In the genomic region with DNA sequence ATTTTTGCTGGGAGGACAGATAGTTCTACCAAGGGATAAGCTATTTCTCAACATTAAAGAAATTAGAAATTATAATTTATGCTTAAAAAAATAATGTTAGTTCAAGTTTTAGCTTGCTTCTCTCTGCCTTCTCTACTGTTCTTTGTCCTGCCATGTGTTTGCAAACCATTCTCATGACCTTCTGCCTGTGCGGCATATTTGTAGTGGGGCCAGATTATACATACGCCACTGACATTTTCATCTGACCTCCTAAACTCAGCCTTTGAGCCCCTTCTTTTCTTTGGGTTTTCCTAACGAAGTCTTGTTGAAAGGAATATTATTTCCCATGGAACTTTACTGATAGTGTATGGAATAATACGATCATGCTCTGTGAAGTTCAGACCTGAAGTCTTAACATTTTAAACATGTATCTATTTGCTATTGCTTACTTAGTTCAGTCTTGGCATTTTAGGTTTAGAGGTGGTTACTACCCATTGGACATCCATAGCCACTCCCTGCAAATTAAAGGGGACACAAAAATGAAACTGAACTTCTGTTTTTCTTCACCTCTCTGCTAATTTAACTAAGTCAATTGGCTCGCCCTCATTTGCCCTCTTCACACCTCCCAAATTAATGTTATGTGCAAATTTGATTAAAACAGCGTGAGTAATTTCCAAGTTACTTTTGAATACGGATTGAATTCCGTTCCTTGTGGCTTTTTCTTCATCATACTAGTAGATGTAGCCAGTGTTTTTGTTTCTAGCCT, we compare ENCODE assay signal across 20 cellular contexts. TPM values are rescaled to one million over a fixed set of nuclear protein-coding genes. Genes with fewer than 3 reads are reported as not detected.
A peak's percentile ranks its signal among the peaks of the same experiment; 100 is the strongest.
DNase-seq lines count a peak whose midpoint lies in the region; ATAC-seq and TF ChIP-seq lines count a peak whose summit lies in the region.
"Had no signal": no experiment of that assay in that cellular context is flagged by ENCODE, and none has a peak within 500 bp of the region (broad histone marks: within the 10 kb centered on the region; RNA-seq: fewer than 3 reads in every experiment).

No MANE protein-coding gene starts in this region.

- H3K27ac ChIP-seq in heart left ventricle = no peak overlapping the region
- H3K27ac ChIP-seq in right atrium auricular region = no peak overlapping the region
- H3K27ac ChIP-seq in dorsolateral prefrontal cortex = peak overlapping the region; percentile 18 to 99 (median 91)
- H3K27ac ChIP-seq in right lobe of liver = peak overlapping the region; percentile 19 to 77 (median 69)
- H3K27ac ChIP-seq: SJCRH30, upper lobe of left lung had no signal

- peak in 3 of 4 donors; percentile 61 to 63 (median 62) for ATAC-seq in heart left ventricle
- ATAC-seq in right lobe of liver = peak; percentile 70 to 81 (median 76)
- ATAC-seq in GM21526 (IDR thresholded peaks at IDR 0.05; ENCODE audit: low FRiP score, unreplicated experiment) = no peak
- no peak for ATAC-seq in GM18505 (IDR thresholded peaks at IDR 0.05; ENCODE audit: unreplicated experiment)
- ATAC-seq in HG02759 (IDR thresholded peaks at IDR 0.05; ENCODE audit: unreplicated experiment) = no peak

- WGBS in heart left ventricle, 4 donors = 77 to 85% (median 82%) methylated on average over 8 of the region's 8 CpGs
- 35% methylated on average over 8 of the region's 8 CpGs for WGBS in right lobe of liver (ENCODE audit: insufficient coverage, low coverage, low lambda C conversion rate, missing lambda C conversion rate)

- H3K9me3 ChIP-seq in heart left ventricle (no peaks in the 10 kb centered on the region), right atrium auricular region (no peaks in the 10 kb centered on the region), right lobe of liver (no peaks in the 10 kb centered on the region)
- H3K9me3 ChIP-seq: breast epithelium, SJCRH30, upper lobe of left lung had no signal

- no peaks in the 10 kb centered on the region for H3K36me3 ChIP-seq in heart left ventricle
- H3K36me3 ChIP-seq in right atrium auricular region = no peaks in the 10 kb centered on the region
- H3K36me3 ChIP-seq in right lobe of liver = no peaks in the 10 kb centered on the region
- H3K36me3 ChIP-seq: breast epithelium, SJCRH30, upper lobe of left lung had no signal

- intact Hi-C loops in heart left ventricle (cut with DNase I) = no loop called here
- intact Hi-C loops in dorsolateral prefrontal cortex (cut with DNase I) = no loop called here
- intact Hi-C loops in right lobe of liver (cut with DNase I) = no loop called here

- H3K27me3 ChIP-seq in heart left ventricle (no peaks in the 10 kb centered on the region), right atrium auricular region (no peaks in the 10 kb centered on the region), dorsolateral prefrontal cortex (no peaks in the 10 kb centered on the region), right lobe of liver (no peaks in the 10 kb centered on the region)
- H3K27me3 ChIP-seq: breast epithelium, SJCRH30, upper lobe of left lung had no signal

- H3K4me3 ChIP-seq in heart left ventricle (no peak overlapping the region), right atrium auricular region (no peak overlapping the region), dorsolateral prefrontal cortex (peak overlapping the region in 12 of 59 donors; percentile 4 to 36 (median 14)), right lobe of liver (peak overlapping the region in 2 of 3 donors; percentile 22 to 36)
- H3K4me3 ChIP-seq: breast epithelium, SJCRH30, upper lobe of left lung had no signal

- H3K4me1 ChIP-seq in heart left ventricle = peaks cover 0 to 36% (median 11%) of the 10 kb centered on the region in 12 donors
- H3K4me1 ChIP-seq in right atrium auricular region = peaks cover 0 to 20% of the 10 kb centered on the region in 2 donors
- H3K4me1 ChIP-seq in right lobe of liver = peaks cover 2 to 61% (median 16%) of the 10 kb centered on the region in 4 donors
- H3K4me1 ChIP-seq: SJCRH30 had no signal

- TF ChIP-seq POLR2A in heart left ventricle (IDR thresholded peaks at IDR 0.05) (no peak), right lobe of liver (IDR thresholded peaks at IDR 0.05) (no peak), GM18505 (IDR thresholded peaks at IDR 0.05; ENCODE audit: borderline replicate concordance, extremely low read depth, insufficient read depth, insufficient read length) (no peak)

- no peak for DNase-seq in heart left ventricle
- DNase-seq in right atrium auricular region (ENCODE audit: low spot score) = no peak
- DNase-seq in dorsolateral prefrontal cortex = no peak
- DNase-seq in right lobe of liver = no peak
- no peak for DNase-seq in NCI-H187 treated with DMSO at 0.1 percent for 48 hours (lab: John Stamatoyannopoulos, UW)
- DNase-seq: activated CD4-positive, alpha-beta T cell treated with anti-CD3 and anti-CD28 coated beads, Interleukin-2, amount 10 ng/mL, durations not matched to agents 7 days and 5 days; activated CD8-positive, alpha-beta memory T cell treated with anti-CD3 and anti-CD28 coated beads, Interleukin-2, amount 50 U/mL, for 4 hours; activated naive CD8-positive, alpha-beta T cell treated with anti-CD3 and anti-CD28 coated beads, Interleukin-2, amount 10 ng/mL, durations not matched to agents 7 days and 5 days; Calu3; hippocampal formation; MM.1S; NCI-H146; NCI-H774; SJCRH30; stimulated activated CD4-positive, alpha-beta T cell treated with anti-CD3 and anti-CD28 coated beads, Interleukin-4, amount 100 ng/mL, for 1 hour; upper lobe of left lung had no signal

- TF ChIP-seq CTCF in heart left ventricle (IDR thresholded peaks at IDR 0.05) (no peak), right atrium auricular region (IDR thresholded peaks at IDR 0.05) (no peak), dorsolateral prefrontal cortex (IDR thresholded peaks at IDR 0.05 in 54 of 56, conservative IDR thresholded peaks at IDR 0.05 in 2 of 56; ENCODE audit: low read depth in 1 of 56, partially characterized antibody in 56 of 56) (no peak), right lobe of liver (IDR thresholded peaks at IDR 0.05) (no peak)

RNA-seq across cellular contexts. Expression of a gene that starts 15.6 kb away (rescaled TPM):
- total RNA-seq in heart left ventricle (10 to 100 TPM in 3 of 9 donors, 1 to 10 TPM in 6; 5.7 to 13.0 (median 8.0) TPM), right atrium auricular region (10 to 100 TPM in 1 of 2 donors, 1 to 10 TPM in 1; 9.0 to 10.9 TPM), dorsolateral prefrontal cortex (100 to 1,000 TPM in 1 of 120 experiments, 10 to 100 TPM in 119; 24.3 to 104 (median 44.2) TPM), right lobe of liver (10 to 100 TPM; 11.5 to 22.1 (median 19.3) TPM)
- polyA plus RNA-seq in heart left ventricle = 10 to 100 TPM in 1 of 2 donors, 1 to 10 TPM in 1; 2.1 to 16.5 TPM

Comparison
In these comparisons a context has a peak if more than half of its experiments do, and no peak if none do; other contexts are left out.
1. ATAC-seq: peak in heart left ventricle (3 of 4) and right lobe of liver (4 of 4); none in GM21526 (single experiment), GM18505 (single experiment) and HG02759 (single experiment).
2. H3K27ac ChIP-seq: peak in dorsolateral prefrontal cortex (59 of 59) and right lobe of liver (3 of 3); none in heart left ventricle (0 of 12) and right atrium auricular region (0 of 2).
3. H3K4me3 ChIP-seq: peak in right lobe of liver (2 of 3); none in heart left ventricle (0 of 12) and right atrium auricular region (0 of 2).